1 cellular context compared by ENCODE assay signal in the genomic region with DNA sequence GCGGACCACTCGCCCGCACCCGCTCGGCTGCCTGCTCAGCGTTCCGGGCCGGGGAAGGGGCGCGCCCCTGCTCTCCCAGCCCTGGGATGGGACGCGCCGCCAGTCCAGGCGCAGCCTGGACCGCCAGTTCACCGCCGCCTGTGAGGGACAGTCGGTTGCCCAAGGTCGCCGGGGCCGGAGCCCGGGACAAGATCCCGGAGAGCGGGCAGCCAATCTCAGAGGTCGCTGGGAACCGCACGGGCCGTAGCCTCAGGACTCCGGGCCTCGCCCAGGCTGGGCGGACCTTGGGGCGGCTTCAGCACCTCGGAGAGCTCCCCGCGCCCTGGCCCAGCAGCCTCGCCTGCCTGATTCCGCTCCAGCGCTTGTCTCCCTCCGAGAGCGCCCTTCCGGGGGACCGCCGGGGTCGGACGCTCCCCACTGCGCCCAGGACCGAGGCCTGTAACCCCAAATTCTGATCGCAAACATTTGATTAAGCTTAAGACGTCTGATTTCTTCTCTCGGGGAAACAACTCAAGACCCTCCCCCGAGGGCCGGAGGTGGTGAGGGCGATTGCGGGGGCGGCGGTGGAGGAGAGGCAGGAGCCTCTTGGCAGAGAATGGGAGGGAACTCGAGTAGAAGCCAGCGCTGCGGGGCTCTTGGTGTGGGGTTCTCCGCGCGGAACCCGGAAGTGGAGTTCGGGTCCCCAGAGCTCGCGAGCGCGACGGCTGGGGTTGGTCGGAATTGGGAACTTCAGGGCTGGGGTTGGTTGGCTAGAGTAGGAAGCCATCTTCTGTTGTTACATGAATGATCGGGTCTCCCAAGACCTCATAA.
TF ChIP-seq lines count a peak whose summit lies in the region.

No MANE protein-coding gene starts in this region.

TF ChIP-seq in HepG2, 621 proteins besides CTCF, POLR2A, EP300 and RAD21 (continued from another document and continues in another):
- TF ChIP-seq RXRA (CRISPR knock-in tag; IDR thresholded peaks at IDR 0.05): peak; percentile 81
- TF ChIP-seq KLF13 (CRISPR knock-in tag; IDR thresholded peaks at IDR 0.05): 0 out of 2 replicates have a peak, but pooled peaks have one; percentile 60
- no peak for TF ChIP-seq FOXA1 (IDR thresholded peaks at IDR 0.05)
- TF ChIP-seq FOXA1 (CRISPR knock-in tag; IDR thresholded peaks at IDR 0.05): no peak
- 0 out of 2 replicates have a peak, but pooled peaks have one; percentile 86 for TF ChIP-seq ZNF510 (CRISPR knock-in tag; IDR thresholded peaks at IDR 0.05; ENCODE audit: low read depth)
- TF ChIP-seq, protein P1, sequence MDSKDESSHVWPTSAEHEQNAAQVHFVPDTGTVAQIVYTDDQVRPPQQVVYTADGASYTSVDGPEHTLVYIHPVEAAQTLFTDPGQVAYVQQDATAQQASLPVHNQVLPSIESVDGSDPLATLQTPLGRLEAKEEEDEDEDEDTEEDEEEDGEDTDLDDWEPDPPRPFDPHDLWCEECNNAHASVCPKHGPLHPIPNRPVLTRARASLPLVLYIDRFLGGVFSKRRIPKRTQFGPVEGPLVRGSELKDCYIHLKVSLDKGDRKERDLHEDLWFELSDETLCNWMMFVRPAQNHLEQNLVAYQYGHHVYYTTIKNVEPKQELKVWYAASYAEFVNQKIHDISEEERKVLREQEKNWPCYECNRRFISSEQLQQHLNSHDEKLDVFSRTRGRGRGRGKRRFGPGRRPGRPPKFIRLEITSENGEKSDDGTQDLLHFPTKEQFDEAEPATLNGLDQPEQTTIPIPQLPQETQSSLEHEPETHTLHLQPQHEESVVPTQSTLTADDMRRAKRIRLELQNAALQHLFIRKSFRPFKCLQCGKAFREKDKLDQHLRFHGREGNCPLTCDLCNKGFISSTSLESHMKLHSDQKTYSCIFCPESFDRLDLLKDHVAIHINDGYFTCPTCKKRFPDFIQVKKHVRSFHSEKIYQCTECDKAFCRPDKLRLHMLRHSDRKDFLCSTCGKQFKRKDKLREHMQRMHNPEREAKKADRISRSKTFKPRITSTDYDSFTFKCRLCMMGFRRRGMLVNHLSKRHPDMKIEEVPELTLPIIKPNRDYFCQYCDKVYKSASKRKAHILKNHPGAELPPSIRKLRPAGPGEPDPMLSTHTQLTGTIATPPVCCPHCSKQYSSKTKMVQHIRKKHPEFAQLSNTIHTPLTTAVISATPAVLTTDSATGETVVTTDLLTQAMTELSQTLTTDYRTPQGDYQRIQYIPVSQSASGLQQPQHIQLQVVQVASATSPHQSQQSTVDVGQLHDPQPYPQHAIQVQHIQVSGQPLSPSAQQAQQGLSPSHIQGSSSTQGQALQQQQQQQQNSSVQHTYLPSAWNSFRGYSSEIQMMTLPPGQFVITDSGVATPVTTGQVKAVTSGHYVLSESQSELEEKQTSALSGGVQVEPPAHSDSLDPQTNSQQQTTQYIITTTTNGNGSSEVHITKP (CRISPR knock-in tag; IDR thresholded peaks at IDR 0.05; ENCODE audit: low read depth): peak; percentile 82; the same call in 1 of the 2 replicates
- TF ChIP-seq ZKSCAN1 (IDR thresholded peaks at IDR 0.05; ENCODE audit: low read length): no peak
- TF ChIP-seq ETV6 (CRISPR knock-in tag; conservative IDR thresholded peaks at IDR 0.05): peak; percentile 98
- 0 out of 2 replicates have a peak, but pooled peaks have one; percentile 62 for TF ChIP-seq MZF1 (CRISPR knock-in tag; IDR thresholded peaks at IDR 0.05; ENCODE audit: borderline replicate concordance)
- no peak for TF ChIP-seq POLR2AphosphoS2 (IDR thresholded peaks at IDR 0.05; ENCODE audit: low read depth, low read length)
- TF ChIP-seq ZNF441 (CRISPR knock-in tag; IDR thresholded peaks at IDR 0.05; ENCODE audit: borderline replicate concordance): peak; percentile 98
- peak; percentile 96; the same call in 1 of the 2 replicates for TF ChIP-seq SAFB2 (CRISPR knock-in tag; IDR thresholded peaks at IDR 0.05; ENCODE audit: borderline replicate concordance, low read depth)
- TF ChIP-seq TAF1 (CRISPR knock-in tag; IDR thresholded peaks at IDR 0.05): peak; percentile 45; the same call in 1 of the 2 replicates
- no peak for TF ChIP-seq ZFP62 (CRISPR knock-in tag; IDR thresholded peaks at IDR 0.05)
- TF ChIP-seq ZNF317 (CRISPR knock-in tag; IDR thresholded peaks at IDR 0.05): peak; percentile 92
- TF ChIP-seq ZBTB3 (CRISPR knock-in tag; IDR thresholded peaks at IDR 0.05; ENCODE audit: borderline replicate concordance, low read depth): peak; percentile 60; the same call in 1 of the 2 replicates
- TF ChIP-seq ZC3H13 (CRISPR knock-in tag; IDR thresholded peaks at IDR 0.05): peak; percentile 90
- TF ChIP-seq SRY (CRISPR knock-in tag; IDR thresholded peaks at IDR 0.05): peak; percentile 98
- no peak for TF ChIP-seq SUZ12 (IDR thresholded peaks at IDR 0.05; ENCODE audit: low read depth, low read length)
- TF ChIP-seq ZNF552 (CRISPR knock-in tag; IDR thresholded peaks at IDR 0.05; ENCODE audit: borderline replicate concordance): 0 out of 2 replicates have a peak, but pooled peaks have one; percentile 63
- peak; percentile 96 for TF ChIP-seq ZNF331 (CRISPR knock-in tag; IDR thresholded peaks at IDR 0.05)
- TF ChIP-seq IKZF1 (IDR thresholded peaks at IDR 0.05): no peak
- TF ChIP-seq SOX6 (IDR thresholded peaks at IDR 0.05): no peak
- peak; percentile 73 for TF ChIP-seq SOX6 (CRISPR knock-in tag; IDR thresholded peaks at IDR 0.05)
- TF ChIP-seq MBNL3 (CRISPR knock-in tag; conservative IDR thresholded peaks at IDR 0.05): no peak
- TF ChIP-seq, protein P2, sequence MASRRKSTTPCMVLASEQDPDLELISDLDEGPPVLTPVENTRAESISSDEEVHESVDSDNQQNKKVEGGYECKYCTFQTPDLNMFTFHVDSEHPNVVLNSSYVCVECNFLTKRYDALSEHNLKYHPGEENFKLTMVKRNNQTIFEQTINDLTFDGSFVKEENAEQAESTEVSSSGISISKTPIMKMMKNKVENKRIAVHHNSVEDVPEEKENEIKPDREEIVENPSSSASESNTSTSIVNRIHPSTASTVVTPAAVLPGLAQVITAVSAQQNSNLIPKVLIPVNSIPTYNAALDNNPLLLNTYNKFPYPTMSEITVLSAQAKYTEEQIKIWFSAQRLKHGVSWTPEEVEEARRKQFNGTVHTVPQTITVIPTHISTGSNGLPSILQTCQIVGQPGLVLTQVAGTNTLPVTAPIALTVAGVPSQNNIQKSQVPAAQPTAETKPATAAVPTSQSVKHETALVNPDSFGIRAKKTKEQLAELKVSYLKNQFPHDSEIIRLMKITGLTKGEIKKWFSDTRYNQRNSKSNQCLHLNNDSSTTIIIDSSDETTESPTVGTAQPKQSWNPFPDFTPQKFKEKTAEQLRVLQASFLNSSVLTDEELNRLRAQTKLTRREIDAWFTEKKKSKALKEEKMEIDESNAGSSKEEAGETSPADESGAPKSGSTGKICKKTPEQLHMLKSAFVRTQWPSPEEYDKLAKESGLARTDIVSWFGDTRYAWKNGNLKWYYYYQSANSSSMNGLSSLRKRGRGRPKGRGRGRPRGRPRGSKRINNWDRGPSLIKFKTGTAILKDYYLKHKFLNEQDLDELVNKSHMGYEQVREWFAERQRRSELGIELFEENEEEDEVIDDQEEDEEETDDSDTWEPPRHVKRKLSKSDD (CRISPR knock-in tag; IDR thresholded peaks at IDR 0.05; ENCODE audit: low read depth): peak; percentile 87; the same call in 1 of the 2 replicates
- peak; percentile 100 for TF ChIP-seq KLF6 (CRISPR knock-in tag; IDR thresholded peaks at IDR 0.05)
- TF ChIP-seq HNRNPK (IDR thresholded peaks at IDR 0.05; ENCODE audit: low read depth, low read length, poor library complexity, severe bottlenecking): no peak
- TF ChIP-seq, protein P3, sequence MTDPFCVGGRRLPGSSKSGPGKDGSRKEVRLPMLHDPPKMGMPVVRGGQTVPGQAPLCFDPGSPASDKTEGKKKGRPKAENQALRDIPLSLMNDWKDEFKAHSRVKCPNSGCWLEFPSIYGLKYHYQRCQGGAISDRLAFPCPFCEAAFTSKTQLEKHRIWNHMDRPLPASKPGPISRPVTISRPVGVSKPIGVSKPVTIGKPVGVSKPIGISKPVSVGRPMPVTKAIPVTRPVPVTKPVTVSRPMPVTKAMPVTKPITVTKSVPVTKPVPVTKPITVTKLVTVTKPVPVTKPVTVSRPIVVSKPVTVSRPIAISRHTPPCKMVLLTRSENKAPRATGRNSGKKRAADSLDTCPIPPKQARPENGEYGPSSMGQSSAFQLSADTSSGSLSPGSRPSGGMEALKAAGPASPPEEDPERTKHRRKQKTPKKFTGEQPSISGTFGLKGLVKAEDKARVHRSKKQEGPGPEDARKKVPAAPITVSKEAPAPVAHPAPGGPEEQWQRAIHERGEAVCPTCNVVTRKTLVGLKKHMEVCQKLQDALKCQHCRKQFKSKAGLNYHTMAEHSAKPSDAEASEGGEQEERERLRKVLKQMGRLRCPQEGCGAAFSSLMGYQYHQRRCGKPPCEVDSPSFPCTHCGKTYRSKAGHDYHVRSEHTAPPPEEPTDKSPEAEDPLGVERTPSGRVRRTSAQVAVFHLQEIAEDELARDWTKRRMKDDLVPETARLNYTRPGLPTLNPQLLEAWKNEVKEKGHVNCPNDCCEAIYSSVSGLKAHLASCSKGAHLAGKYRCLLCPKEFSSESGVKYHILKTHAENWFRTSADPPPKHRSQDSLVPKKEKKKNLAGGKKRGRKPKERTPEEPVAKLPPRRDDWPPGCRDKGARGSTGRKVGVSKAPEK (CRISPR knock-in tag; IDR thresholded peaks at IDR 0.05; ENCODE audit: borderline replicate concordance): no peak
- no peak for TF ChIP-seq ATF1 (CRISPR knock-in tag; IDR thresholded peaks at IDR 0.05)
- peak; percentile 90 for TF ChIP-seq ARNTL (CRISPR knock-in tag; IDR thresholded peaks at IDR 0.05)
- TF ChIP-seq STAT5B (CRISPR knock-in tag; IDR thresholded peaks at IDR 0.05): peak; percentile 98
- no peak for TF ChIP-seq MTA3 (CRISPR knock-in tag; IDR thresholded peaks at IDR 0.05)
- 0 out of 2 replicates have a peak, but pooled peaks have one; percentile 61 for TF ChIP-seq ZNF20 (CRISPR knock-in tag; IDR thresholded peaks at IDR 0.05)
- peak; percentile 97 for TF ChIP-seq FLYWCH1 (CRISPR knock-in tag; IDR thresholded peaks at IDR 0.05)
- TF ChIP-seq, protein P4, sequence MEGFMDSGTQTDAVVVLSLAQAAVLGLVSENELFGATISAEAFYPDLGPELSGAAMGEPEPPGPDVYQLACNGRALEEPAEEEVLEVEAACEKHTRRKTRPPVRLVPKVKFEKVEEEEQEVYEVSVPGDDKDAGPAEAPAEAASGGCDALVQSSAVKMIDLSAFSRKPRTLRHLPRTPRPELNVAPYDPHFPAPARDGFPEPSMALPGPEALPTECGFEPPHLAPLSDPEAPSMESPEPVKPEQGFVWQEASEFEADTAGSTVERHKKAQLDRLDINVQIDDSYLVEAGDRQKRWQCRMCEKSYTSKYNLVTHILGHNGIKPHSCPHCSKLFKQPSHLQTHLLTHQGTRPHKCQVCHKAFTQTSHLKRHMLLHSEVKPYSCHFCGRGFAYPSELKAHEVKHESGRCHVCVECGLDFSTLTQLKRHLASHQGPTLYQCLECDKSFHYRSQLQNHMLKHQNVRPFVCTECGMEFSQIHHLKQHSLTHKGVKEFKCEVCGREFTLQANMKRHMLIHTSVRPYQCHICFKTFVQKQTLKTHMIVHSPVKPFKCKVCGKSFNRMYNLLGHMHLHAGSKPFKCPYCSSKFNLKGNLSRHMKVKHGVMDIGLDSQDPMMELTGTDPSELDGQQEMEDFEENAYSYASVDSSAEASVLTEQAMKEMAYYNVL (CRISPR knock-in tag; IDR thresholded peaks at IDR 0.05; ENCODE audit: borderline replicate concordance): peak; percentile 89; the same call in 1 of the 2 replicates
- no peak for TF ChIP-seq FIP1L1 (IDR thresholded peaks at IDR 0.05; ENCODE audit: borderline replicate concordance, insufficient read depth, low read depth, low read length)
- TF ChIP-seq ZNF780A (CRISPR knock-in tag; IDR thresholded peaks at IDR 0.05): peak; percentile 95; the same call in 1 of the 2 replicates
- peak; percentile 88 for TF ChIP-seq ZSCAN25 (CRISPR knock-in tag; IDR thresholded peaks at IDR 0.05)
- TF ChIP-seq ZNF777 (CRISPR knock-in tag; IDR thresholded peaks at IDR 0.05): peak; percentile 87
- peak; percentile 41; the same call in 1 of the 2 replicates for TF ChIP-seq NR2C2 (CRISPR knock-in tag; IDR thresholded peaks at IDR 0.05; ENCODE audit: borderline replicate concordance)
- TF ChIP-seq ZNF224 (CRISPR knock-in tag; IDR thresholded peaks at IDR 0.05): no peak
- TF ChIP-seq PAX8 (CRISPR knock-in tag; IDR thresholded peaks at IDR 0.05; ENCODE audit: borderline replicate concordance): peak; percentile 77; the same call in 1 of the 2 replicates
- TF ChIP-seq IKZF4 (CRISPR knock-in tag; IDR thresholded peaks at IDR 0.05; ENCODE audit: borderline replicate concordance, low read depth, not compliant biosample characterization): peak; percentile 99
- TF ChIP-seq ZNF121 (CRISPR knock-in tag; IDR thresholded peaks at IDR 0.05): 0 out of 2 replicates have a peak, but pooled peaks have one; percentile 61
- TF ChIP-seq ZNF773 (CRISPR knock-in tag; IDR thresholded peaks at IDR 0.05; ENCODE audit: borderline replicate concordance): peak; percentile 99
- TF ChIP-seq CCDC6 (CRISPR knock-in tag; IDR thresholded peaks at IDR 0.05): peak; percentile 98
- TF ChIP-seq SCMH1 (CRISPR knock-in tag; IDR thresholded peaks at IDR 0.05; ENCODE audit: borderline replicate concordance): no peak
- TF ChIP-seq, protein P5, sequence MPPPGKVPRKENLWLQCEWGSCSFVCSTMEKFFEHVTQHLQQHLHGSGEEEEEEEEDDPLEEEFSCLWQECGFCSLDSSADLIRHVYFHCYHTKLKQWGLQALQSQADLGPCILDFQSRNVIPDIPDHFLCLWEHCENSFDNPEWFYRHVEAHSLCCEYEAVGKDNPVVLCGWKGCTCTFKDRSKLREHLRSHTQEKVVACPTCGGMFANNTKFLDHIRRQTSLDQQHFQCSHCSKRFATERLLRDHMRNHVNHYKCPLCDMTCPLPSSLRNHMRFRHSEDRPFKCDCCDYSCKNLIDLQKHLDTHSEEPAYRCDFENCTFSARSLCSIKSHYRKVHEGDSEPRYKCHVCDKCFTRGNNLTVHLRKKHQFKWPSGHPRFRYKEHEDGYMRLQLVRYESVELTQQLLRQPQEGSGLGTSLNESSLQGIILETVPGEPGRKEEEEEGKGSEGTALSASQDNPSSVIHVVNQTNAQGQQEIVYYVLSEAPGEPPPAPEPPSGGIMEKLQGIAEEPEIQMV (CRISPR knock-in tag; IDR thresholded peaks at IDR 0.05; ENCODE audit: low read depth): peak; percentile 89
- peak; percentile 99 for TF ChIP-seq ZNF563 (CRISPR knock-in tag; IDR thresholded peaks at IDR 0.05)
- peak; percentile 83; the same call in 1 of the 2 replicates for TF ChIP-seq YEATS4 (CRISPR knock-in tag; IDR thresholded peaks at IDR 0.05; ENCODE audit: borderline replicate concordance)
- TF ChIP-seq ZSCAN30 (CRISPR knock-in tag; IDR thresholded peaks at IDR 0.05): no peak
- TF ChIP-seq ZNF878 (CRISPR knock-in tag; IDR thresholded peaks at IDR 0.05): peak; percentile 97
- TF ChIP-seq CREM (IDR thresholded peaks at IDR 0.05): no peak
- no peak for TF ChIP-seq CREM (CRISPR knock-in tag; IDR thresholded peaks at IDR 0.05)
- peak; percentile 98 for TF ChIP-seq KDM4B (CRISPR knock-in tag; IDR thresholded peaks at IDR 0.05)
- TF ChIP-seq THAP11 (CRISPR knock-in tag; IDR thresholded peaks at IDR 0.05): peak; percentile 76
